ENCODE assay signal across 1 cellular context in the genomic region with DNA sequence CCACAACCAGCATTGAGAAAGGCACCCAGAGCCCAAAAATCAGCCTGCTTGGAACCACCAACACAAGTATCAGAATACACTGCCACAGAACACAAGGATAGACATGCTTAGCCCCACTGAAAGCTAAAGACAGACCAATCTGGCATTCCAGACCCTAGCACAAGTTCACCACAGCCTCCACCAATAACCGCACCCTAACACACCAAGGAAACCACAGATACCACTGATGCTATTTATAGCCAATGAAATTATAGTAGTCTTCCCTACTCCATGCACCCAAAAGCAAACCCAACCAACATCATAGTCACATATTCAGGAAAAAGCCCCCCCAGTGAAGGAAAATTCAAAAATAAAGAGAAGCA.
TF ChIP-seq lines count a peak whose summit lies in the region.

No MANE protein-coding gene starts in this region.

TF ChIP-seq in GM12878, 131 proteins besides CTCF, POLR2A, EP300 and RAD21 (continued from another document):
- TF ChIP-seq MEF2B (IDR thresholded peaks at IDR 0.05; ENCODE audit: partially characterized antibody, poor library complexity, severe bottlenecking) (peak; percentile 23), RUNX3 (IDR thresholded peaks at IDR 0.05; ENCODE audit: low read length) (peak; percentile 96), NFIC (IDR thresholded peaks at IDR 0.05; ENCODE audit: low read depth, low read length) (peak; percentile 33)
